31 cellular contexts compared by ENCODE assay signal in genomic region chr5:50684721-50685120, GRCh38. TPM values are rescaled to one million over a fixed set of nuclear protein-coding genes. Genes with fewer than 3 reads are reported as not detected.
DNase-seq lines count a peak whose midpoint lies in the region; ATAC-seq and TF ChIP-seq lines count a peak whose summit lies in the region.
"Had no signal": no experiment of that assay in that cellular context is flagged by ENCODE, and none has a peak within 500 bp of the region (broad histone marks: within the 10 kb centered on the region; RNA-seq: fewer than 3 reads in every experiment).

No MANE protein-coding gene starts in this region.

- H3K4me1 ChIP-seq in cardiac muscle cell (ENCODE audit: low read depth) (peaks cover 20% of the 10 kb centered on the region), HUES64 (ENCODE audit: insufficient read depth, low read length) (peaks cover 42% of the 10 kb centered on the region)
- H3K4me1 ChIP-seq: breast epithelium, right lobe of liver, uterus had no signal

- WGBS in HUES64, result 75% methylated on average over 3 of the region's 3 CpGs

- ATAC-seq in GM21619 (IDR thresholded peaks at IDR 0.05; ENCODE audit: unreplicated experiment), result no peak
- ATAC-seq: activated CD4-positive, CD25-positive, alpha-beta regulatory T cell treated with anti-CD3 and anti-CD28 coated beads, Interleukin-2, amount 50 U/mL, for 24 hours; activated naive CD4-positive, alpha-beta T cell treated with anti-CD3 and anti-CD28 coated beads, Interleukin-2, amount 50 U/mL, for 72 hours; activated T-helper 17 cell treated with anti-CD3 and anti-CD28 coated beads, Interleukin-2, amount 50 U/mL, for 72 hours; esophagus mucosa; heart left ventricle; right lobe of liver; T-cell had no signal

- DNase-seq in cardiac muscle cell (ENCODE audit: low read depth in 1 of 2, low spot score in 1 of 2) (peak in 1 of 2 donors; percentile 32), cardiac septum (ENCODE audit: low spot score) (no peak), H4 (ENCODE audit: low spot score) (no peak), posterior cingulate gyrus (no peak), NCI-H1694 (lab: John Stamatoyannopoulos, UW) (no peak)
- DNase-seq: 8988T; activated CD4-positive, alpha-beta T cell treated with anti-CD3 and anti-CD28 coated beads, Interleukin-2, amount 50 U/mL, for 48 hours; activated CD8-positive, alpha-beta memory T cell treated with anti-CD3 and anti-CD28 coated beads, Interleukin-2, amount 50 U/mL, for 48 hours; endodermal cell; foreskin fibroblast; GM23248; heart left ventricle; HFFc6; kidney glomerular epithelial cell; NCI-H1105 treated with DMSO at 0.1 percent for 48 hours; NCI-H2081; NCI-H226; NCI-H748 treated with DMSO at 0.1 percent for 48 hours; right lobe of liver; stimulated activated CD4-positive, alpha-beta T cell treated with anti-CD3 and anti-CD28 coated beads, Interleukin-2, amount 100 ng/mL, for 48 hours; substantia nigra; T-cell; uterus had no signal

- TF ChIP-seq CTCF in cardiac muscle cell (IDR thresholded peaks at IDR 0.05; ENCODE audit: low read depth, low read length), result no peak

- H3K9me3 ChIP-seq in cardiac muscle cell (ENCODE audit: low read depth) (no peaks in the 10 kb centered on the region), HUES64 (ENCODE audit: insufficient read depth, low read depth, low read length) (peaks cover 4% of the 10 kb centered on the region; the same call in 1 of the 2 replicates), iPS-18c (ENCODE audit: control insufficient read depth, insufficient read depth, low read length) (peaks cover 4% of the 10 kb centered on the region)
- H3K9me3 ChIP-seq: breast epithelium, right lobe of liver, uterus had no signal

- no peak overlapping the region for H3K9ac ChIP-seq in HUES64 (ENCODE audit: low read depth, low read length)
- H3K9ac ChIP-seq: GM23248 had no signal

- H3K27me3 ChIP-seq in cardiac muscle cell, result no peaks in the 10 kb centered on the region
- H3K27me3 ChIP-seq in HUES64 (ENCODE audit: insufficient read depth, low read length), result no peaks in the 10 kb centered on the region
- H3K27me3 ChIP-seq: breast epithelium, heart left ventricle, right lobe of liver, uterus had no signal

- peak overlapping the region; percentile 48 for H3K27ac ChIP-seq in cardiac muscle cell
- peak overlapping the region; percentile 61; the same call in 1 of the 2 replicates for H3K27ac ChIP-seq in HUES64 (ENCODE audit: low read depth, low read length)
- H3K27ac ChIP-seq: breast epithelium, GM23248, heart left ventricle, right lobe of liver, uterus had no signal

- intact Hi-C loops in cardiac septum (cut with DNase I) (no loop called here), posterior cingulate gyrus (cut with DNase I) (no loop called here)

- H3K4me3 ChIP-seq in cardiac muscle cell (no peak overlapping the region), HUES64 (ENCODE audit: low read length) (no peak overlapping the region), iPS-18c (ENCODE audit: insufficient read depth, low read depth, low read length) (peak overlapping the region; percentile 3; the same call in 1 of the 2 replicates)
- H3K4me3 ChIP-seq: breast epithelium, GM23248, heart left ventricle, right lobe of liver, uterus had no signal

- no peaks in the 10 kb centered on the region for H3K36me3 ChIP-seq in cardiac muscle cell
- peaks cover 4% of the 10 kb centered on the region; the same call in 1 of the 2 replicates for H3K36me3 ChIP-seq in HUES64 (ENCODE audit: insufficient read depth, low read length)
- H3K36me3 ChIP-seq: breast epithelium, heart left ventricle, right lobe of liver, uterus had no signal

RNA-seq across cellular contexts. Expression of gene PARP8, which starts 18.3 kb away (rescaled TPM):
- total RNA-seq in cardiac muscle cell, result 12.2 and 18.2 TPM in 2 replicates
- 19.8 and 25.4 TPM in 2 replicates for polyA plus RNA-seq in cardiac muscle cell
- total RNA-seq in cardiac septum, result 5.5 TPM
- 17.9 TPM for polyA plus RNA-seq in HUES64 (2013, experiment 1 of 2)
- polyA plus RNA-seq in HUES64 (2013, experiment 2 of 2), result 21.7 TPM
- total RNA-seq in H4 (2014; rRNA removed; shearing (Covaris generic)), result 5.7 and 12.8 TPM in 2 replicates
